ENCODE assay signal across 10 cellular contexts in the genomic region with DNA sequence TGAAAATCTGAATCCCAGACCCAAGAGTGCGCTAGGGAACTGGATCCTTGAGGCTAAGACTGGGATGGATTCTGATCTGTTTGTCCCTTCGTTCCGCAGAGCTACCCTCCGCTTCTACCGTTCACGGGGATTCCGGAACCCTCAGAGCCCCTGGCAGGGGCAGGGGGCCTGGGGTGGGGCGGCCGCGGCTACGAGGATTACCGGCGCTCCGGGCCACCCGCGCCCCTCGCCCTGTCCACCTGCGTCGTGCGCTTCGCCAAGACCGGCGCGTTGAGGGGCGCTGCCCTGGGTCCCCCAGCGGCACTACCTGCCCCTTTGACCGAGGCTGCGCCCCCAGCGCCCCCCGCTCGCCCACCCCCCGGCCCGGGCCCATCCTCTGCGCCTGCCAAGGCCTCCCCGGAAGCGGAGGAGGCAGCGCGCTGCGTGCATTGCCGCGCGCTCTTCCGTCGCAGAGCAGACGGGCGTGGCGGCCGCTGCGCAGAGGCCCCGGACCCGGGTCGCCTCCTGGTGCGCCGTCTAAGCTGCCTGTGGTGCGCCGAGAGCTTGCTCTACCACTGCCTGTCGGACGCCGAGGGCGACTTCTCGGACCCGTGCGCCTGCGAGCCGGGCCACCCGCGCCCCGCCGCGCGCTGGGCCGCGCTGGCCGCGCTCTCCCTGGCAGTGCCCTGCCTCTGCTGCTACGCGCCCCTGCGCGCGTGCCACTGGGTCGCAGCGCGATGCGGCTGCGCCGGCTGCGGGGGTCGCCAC. TPM values are rescaled to one million over a fixed set of nuclear protein-coding genes. Genes with fewer than 3 reads are reported as not detected.
DNase-seq lines count a peak whose midpoint lies in the region; ATAC-seq, FAIRE-seq and TF ChIP-seq lines count a peak whose summit lies in the region.
"Had no signal": no experiment of that assay in that cellular context is flagged by ENCODE, and none has a peak within 500 bp of the region (broad histone marks: within the 10 kb centered on the region; RNA-seq: fewer than 3 reads in every experiment).

No MANE protein-coding gene starts in this region.

- peak overlapping the region; percentile 41 for H3K4me2 ChIP-seq in keratinocyte (ENCODE audit: control insufficient read depth, extremely low read depth, insufficient read depth, low read depth, low read length)
- no peak overlapping the region for H3K4me2 ChIP-seq in GM23248 (ENCODE audit: unreplicated experiment)

- H2AFZ ChIP-seq in keratinocyte (ENCODE audit: control insufficient read depth, low read length): no peak overlapping the region
- H2AFZ ChIP-seq in GM23248: no peak overlapping the region

- H3K9me1 ChIP-seq in keratinocyte (ENCODE audit: control insufficient read depth, extremely low read depth, insufficient read depth, low read length): no peaks in the 10 kb centered on the region

- in situ Hi-C loops in GM23248 (cut with MboI): no loop called here

- DNase-seq in NCI-H69 (lab: John Stamatoyannopoulos, UW) (peak; percentile 39), keratinocyte (ENCODE audit: low read depth, low spot score) (no peak), HTR-8/SVneo (ENCODE audit: insufficient read length, low spot score) (no peak), GM23248 (no peak), epidermal melanocyte (ENCODE audit: insufficient read length, low spot score) (no peak)
- DNase-seq in activated T-cell treated with anti-CD3 and anti-CD28 coated beads, Interleukin-2, amount 50 U/mL, for 72 hours: peak; percentile 53 to 66
- DNase-seq in stimulated activated naive CD8-positive, alpha-beta T cell treated with anti-CD3 and anti-CD28 coated beads, Interleukin-15, amount 100 ng/mL, for 72 hours: peak; percentile 52 to 58
- DNase-seq: NCI-H2081 treated with DMSO at 0.1 percent for 48 hours had no signal

- 0 out of 2 replicates have a peak, but pooled peaks cover 10% of the 10 kb centered on the region for H3F3A ChIP-seq in GM23248 (ENCODE audit: insufficient read depth)

- FAIRE-seq in keratinocyte (lab: Jason Lieb, UNC): no peak
- FAIRE-seq in HTR-8/SVneo (lab: Jason Lieb, UNC): no peak

- no peaks in the 10 kb centered on the region for H3K9me3 ChIP-seq in keratinocyte (ENCODE audit: control insufficient read depth, low read depth, low read length)
- no peaks in the 10 kb centered on the region for H3K9me3 ChIP-seq in GM23248 (ENCODE audit: low read depth)
- H3K9me3 ChIP-seq: SJSA1 had no signal

- no peak overlapping the region for H3K27ac Mint-ChIP-seq in activated T-cell treated with anti-CD3 and anti-CD28 coated beads, Interleukin-2, amount 50 U/mL, for 72 hours
- no peak overlapping the region for H3K27ac Mint-ChIP-seq in stimulated activated naive CD8-positive, alpha-beta T cell treated with anti-CD3 and anti-CD28 coated beads, Interleukin-15, amount 100 ng/mL, for 72 hours

- no peaks in the 10 kb centered on the region for H3K9me3 Mint-ChIP-seq in activated T-cell treated with anti-CD3 and anti-CD28 coated beads, Interleukin-2, amount 50 U/mL, for 72 hours
- no peaks in the 10 kb centered on the region for H3K9me3 Mint-ChIP-seq in stimulated activated naive CD8-positive, alpha-beta T cell treated with anti-CD3 and anti-CD28 coated beads, Interleukin-15, amount 100 ng/mL, for 72 hours

- H3K27ac ChIP-seq in keratinocyte (ENCODE audit: control insufficient read depth, insufficient read depth, low read length) (no peak overlapping the region), GM23248 (no peak overlapping the region)
- H3K27ac ChIP-seq: SJSA1 had no signal

- peaks cover 35% of the 10 kb centered on the region for H3K27me3 Mint-ChIP-seq in activated T-cell treated with anti-CD3 and anti-CD28 coated beads, Interleukin-2, amount 50 U/mL, for 72 hours (ENCODE audit: low read depth)
- peaks cover 45% of the 10 kb centered on the region for H3K27me3 Mint-ChIP-seq in stimulated activated naive CD8-positive, alpha-beta T cell treated with anti-CD3 and anti-CD28 coated beads, Interleukin-15, amount 100 ng/mL, for 72 hours

- H4K20me1 ChIP-seq in keratinocyte (ENCODE audit: control insufficient read depth, extremely low read depth, insufficient read depth, low read length) (no peaks in the 10 kb centered on the region), GM23248 (ENCODE audit: insufficient read depth) (no peaks in the 10 kb centered on the region)

- ATAC-seq in activated T-cell treated with anti-CD3 and anti-CD28 coated beads, Interleukin-2, amount 50 U/mL, for 72 hours (replicated peaks in 1 of 2): peak; percentile 77 to 84
- ATAC-seq in stimulated activated naive CD8-positive, alpha-beta T cell treated with anti-CD3 and anti-CD28 coated beads, Interleukin-15, amount 100 ng/mL, for 72 hours: peak; percentile 87

- H3K36me3 Mint-ChIP-seq in activated T-cell treated with anti-CD3 and anti-CD28 coated beads, Interleukin-2, amount 50 U/mL, for 72 hours (ENCODE audit: insufficient read depth in 2 of 2): no peaks in the 10 kb centered on the region

- no peaks in the 10 kb centered on the region for H3K9me2 ChIP-seq in GM23248 (ENCODE audit: insufficient read depth)

- dilution Hi-C loops in keratinocyte (cut with MboI; ENCODE audit: extremely low pct_ligation_motif_present, low sequenced_read_pairs): no loop called here

- H3K4me1 ChIP-seq in keratinocyte (ENCODE audit: control insufficient read depth, extremely low read depth, insufficient read depth, low read length): peaks cover 4% of the 10 kb centered on the region
- H3K4me1 ChIP-seq in GM23248 (ENCODE audit: insufficient read depth): peaks cover 14% of the 10 kb centered on the region

- H3K4me3 Mint-ChIP-seq in activated T-cell treated with anti-CD3 and anti-CD28 coated beads, Interleukin-2, amount 50 U/mL, for 72 hours: peak overlapping the region; percentile 78 to 90
- peak overlapping the region; percentile 87 to 88 for H3K4me3 Mint-ChIP-seq in stimulated activated naive CD8-positive, alpha-beta T cell treated with anti-CD3 and anti-CD28 coated beads, Interleukin-15, amount 100 ng/mL, for 72 hours

- TF ChIP-seq CTCF in keratinocyte (optimal IDR thresholded peaks at IDR 0.05 in 1 of 3, IDR thresholded peaks at IDR 0.05 in 1 of 3, conservative IDR thresholded peaks at IDR 0.05 in 1 of 3; ENCODE audit: extremely low read depth in 1 of 3, insufficient read depth in 2 of 3, low read length in 3 of 3): no peak

- H3K4me3 ChIP-seq in keratinocyte (ENCODE audit: control insufficient read depth in 2 of 3, extremely low read depth in 1 of 3, insufficient read depth in 2 of 3, low read depth in 1 of 3, low read length in 3 of 3): peak overlapping the region in 1 of 3 experiments; percentile 15
- H3K4me3 ChIP-seq in GM23248: no peak overlapping the region
- H3K4me3 ChIP-seq: SJSA1 had no signal

- peaks cover 31% of the 10 kb centered on the region for H3K4me1 Mint-ChIP-seq in activated T-cell treated with anti-CD3 and anti-CD28 coated beads, Interleukin-2, amount 50 U/mL, for 72 hours (ENCODE audit: low read depth)
- peaks cover 30% of the 10 kb centered on the region for H3K4me1 Mint-ChIP-seq in stimulated activated naive CD8-positive, alpha-beta T cell treated with anti-CD3 and anti-CD28 coated beads, Interleukin-15, amount 100 ng/mL, for 72 hours

- H3K36me3 ChIP-seq in keratinocyte (ENCODE audit: control insufficient read depth in 2 of 2, extremely low read depth in 1 of 2, insufficient read depth in 2 of 2, low read length in 2 of 2): peaks cover 5 to 6% of the 10 kb centered on the region in 2 experiments
- H3K36me3 ChIP-seq in GM23248 (ENCODE audit: low read depth): no peaks in the 10 kb centered on the region

- H3K27me3 ChIP-seq in keratinocyte (ENCODE audit: control insufficient read depth, extremely low read depth, insufficient read depth, low read length) (no peaks in the 10 kb centered on the region), GM23248 (replicated peaks; ENCODE audit: insufficient read depth) (no peaks in the 10 kb centered on the region)
- H3K27me3 ChIP-seq: SJSA1 had no signal

- WGBS in GM23248 (ENCODE audit: low coverage in 1 of 2, low lambda C conversion rate in 2 of 2, missing lambda C conversion rate in 2 of 2), 2 experiments: 48 to 58% methylated on average over 49 to 88 of the region's 88 CpGs

- no peaks in the 10 kb centered on the region for H3K79me2 ChIP-seq in keratinocyte (ENCODE audit: control insufficient read depth, insufficient read depth, low read length)
- H3K79me2 ChIP-seq in GM23248 (ENCODE audit: insufficient read depth): no peaks in the 10 kb centered on the region

- no peak overlapping the region for H3K9ac ChIP-seq in keratinocyte (ENCODE audit: control insufficient read depth, extremely low read depth, insufficient read depth, low read length)
- H3K9ac ChIP-seq in GM23248: no peak overlapping the region

RNA-seq across cellular contexts. Expression of a gene that starts 7.1 kb away (rescaled TPM):
- total RNA-seq in activated T-cell treated with anti-CD3 and anti-CD28 coated beads, Interleukin-2, amount 50 U/mL, for 72 hours: 1 to 10 TPM; 1.7 to 4.2 TPM
- polyA plus RNA-seq in keratinocyte (2.0 to 2.6 TPM (median 2.1 TPM) in 3 replicates), GM23248 (2016; fragmentation: Nextera tagmentation; extraction: Ambion mirVana) (1.8 and 1.9 TPM in 2 replicates)
- polyA plus RNA-seq in keratinocyte (2011; ENCODE audit: low read depth): 0.29 TPM
- 2.2 and 2.4 TPM in 2 replicates for polyA plus RNA-seq in keratinocyte (2011; cell fraction: cytosol; rRNA removed)
- 9.5 and 11.3 TPM in 2 replicates for polyA plus RNA-seq in keratinocyte (2011; cell fraction: nucleus; rRNA removed)
- polyA plus RNA-seq in keratinocyte (2012; ENCODE audit: low replicate concordance): 1.7 and 3.0 TPM in 2 replicates
- polyA minus RNA-seq in keratinocyte: 1.4 to 6.3 TPM (median 2.3 TPM) in 3 replicates
- polyA minus RNA-seq in keratinocyte (2011; cell fraction: cytosol; rRNA and poly(A)+ RNA removed): 3.1 TPM
- 3.4 and 3.7 TPM in 2 replicates for polyA minus RNA-seq in keratinocyte (2011; cell fraction: nucleus; rRNA and poly(A)+ RNA removed)
- 2.1 and 7.7 TPM in 2 replicates for total RNA-seq in GM23248 (2014; rRNA removed; shearing (Covaris generic))

RNA-seq across cellular contexts. Expression of a gene that starts 7.3 kb away (rescaled TPM):
- 10 to 100 TPM; 41.0 to 45.1 TPM for total RNA-seq in activated T-cell treated with anti-CD3 and anti-CD28 coated beads, Interleukin-2, amount 50 U/mL, for 72 hours
- polyA plus RNA-seq in keratinocyte: 4.5 to 9.5 TPM (median 5.8 TPM) in 3 replicates
- polyA plus RNA-seq in keratinocyte (2011; ENCODE audit: low read depth): 2.0 TPM
- 2.7 and 8.1 TPM in 2 replicates for polyA plus RNA-seq in keratinocyte (2011; cell fraction: cytosol; rRNA removed)
- polyA plus RNA-seq in keratinocyte (2011; cell fraction: nucleus; rRNA removed): 9.7 and 12.4 TPM in 2 replicates
- 8.2 and 10.2 TPM in 2 replicates for polyA plus RNA-seq in keratinocyte (2012; ENCODE audit: low replicate concordance)
- polyA minus RNA-seq in keratinocyte: 2.3 to 6.9 TPM (median 4.2 TPM) in 3 replicates
- polyA minus RNA-seq in keratinocyte (2011; cell fraction: cytosol; rRNA and poly(A)+ RNA removed): 9.0 TPM
- 1.5 and 3.4 TPM in 2 replicates for polyA minus RNA-seq in keratinocyte (2011; cell fraction: nucleus; rRNA and poly(A)+ RNA removed)
- total RNA-seq in GM23248 (2014; rRNA removed; shearing (Covaris generic)): 18.1 and 27.3 TPM in 2 replicates
- polyA plus RNA-seq in GM23248 (2016; fragmentation: Nextera tagmentation; extraction: Ambion mirVana): 13.8 and 16.5 TPM in 2 replicates

RNA-seq across cellular contexts. Expression of a gene that starts 7.7 kb away (rescaled TPM):
- total RNA-seq in activated T-cell treated with anti-CD3 and anti-CD28 coated beads, Interleukin-2, amount 50 U/mL, for 72 hours: 1 to 10 TPM in 1 of 2 donors, under 1 TPM in 1; 0.43 to 1.4 TPM
- polyA plus RNA-seq in keratinocyte: 0.07 to 0.22 TPM in 2 of 3 replicates, not detected in the other
- not detected for polyA plus RNA-seq in keratinocyte (2011; ENCODE audit: low read depth)
- polyA plus RNA-seq in keratinocyte (2011; cell fraction: cytosol; rRNA removed): 0.02 and 0.45 TPM in 2 replicates
- polyA plus RNA-seq in keratinocyte (2011; cell fraction: nucleus; rRNA removed): 0.10 and 0.19 TPM in 2 replicates
- polyA plus RNA-seq in keratinocyte (2012; ENCODE audit: low replicate concordance): 0.74 and 1.1 TPM in 2 replicates
- polyA minus RNA-seq in keratinocyte: not detected in 3 replicates
- polyA minus RNA-seq in keratinocyte (2011; cell fraction: cytosol; rRNA and poly(A)+ RNA removed): not detected
- polyA minus RNA-seq in keratinocyte (2011; cell fraction: nucleus; rRNA and poly(A)+ RNA removed): not detected in 2 replicates
- 1.1 and 1.8 TPM in 2 replicates for total RNA-seq in GM23248 (2014; rRNA removed; shearing (Covaris generic))
- 1.4 and 2.0 TPM in 2 replicates for polyA plus RNA-seq in GM23248 (2016; fragmentation: Nextera tagmentation; extraction: Ambion mirVana)

RNA-seq across cellular contexts. Expression of a gene that starts 21.2 kb away (rescaled TPM):
- total RNA-seq in activated T-cell treated with anti-CD3 and anti-CD28 coated beads, Interleukin-2, amount 50 U/mL, for 72 hours: 100 to 1,000 TPM; 136 to 168 TPM
- polyA plus RNA-seq in keratinocyte (346 to 528 TPM (median 350 TPM) in 3 replicates), GM23248 (2016; fragmentation: Nextera tagmentation; extraction: Ambion mirVana) (292 and 305 TPM in 2 replicates)
- 76.8 TPM for polyA plus RNA-seq in keratinocyte (2011; ENCODE audit: low read depth)
- polyA plus RNA-seq in keratinocyte (2011; cell fraction: cytosol; rRNA removed): 357 and 365 TPM in 2 replicates
- 215 and 228 TPM in 2 replicates for polyA plus RNA-seq in keratinocyte (2011; cell fraction: nucleus; rRNA removed)
- polyA plus RNA-seq in keratinocyte (2012; ENCODE audit: low replicate concordance): 250 and 304 TPM in 2 replicates
- 251 to 377 TPM (median 251 TPM) in 3 replicates for polyA minus RNA-seq in keratinocyte
- polyA minus RNA-seq in keratinocyte (2011; cell fraction: cytosol; rRNA and poly(A)+ RNA removed): 190 TPM
- polyA minus RNA-seq in keratinocyte (2011; cell fraction: nucleus; rRNA and poly(A)+ RNA removed): 80.1 and 90.7 TPM in 2 replicates
- 231 and 331 TPM in 2 replicates for total RNA-seq in GM23248 (2014; rRNA removed; shearing (Covaris generic))

RNA-seq across cellular contexts. Expression of a gene that starts 30.5 kb away (rescaled TPM):
- total RNA-seq in activated T-cell treated with anti-CD3 and anti-CD28 coated beads, Interleukin-2, amount 50 U/mL, for 72 hours: 10 to 100 TPM; 10.1 to 11.3 TPM
- not detected in 3 replicates for polyA plus RNA-seq in keratinocyte
- not detected for polyA plus RNA-seq in keratinocyte (2011; ENCODE audit: low read depth)
- polyA plus RNA-seq in keratinocyte (2011; cell fraction: cytosol; rRNA removed): not detected in 2 replicates
- polyA plus RNA-seq in keratinocyte (2011; cell fraction: nucleus; rRNA removed): not detected in 2 replicates
- polyA plus RNA-seq in keratinocyte (2012; ENCODE audit: low replicate concordance): 0.17 TPM in 1 of 2 replicates, not detected in the other
- not detected in 3 replicates for polyA minus RNA-seq in keratinocyte
- polyA minus RNA-seq in keratinocyte (2011; cell fraction: cytosol; rRNA and poly(A)+ RNA removed): not detected
- not detected in 2 replicates for polyA minus RNA-seq in keratinocyte (2011; cell fraction: nucleus; rRNA and poly(A)+ RNA removed)
- total RNA-seq in GM23248 (2014; rRNA removed; shearing (Covaris generic)): not detected in 2 replicates
- not detected in 2 replicates for polyA plus RNA-seq in GM23248 (2016; fragmentation: Nextera tagmentation; extraction: Ambion mirVana)
- total RNA-seq: fibroblast of lung, SJSA1 had no signal
- polyA plus RNA-seq: fibroblast of lung had no signal

Comparison
In these comparisons a context has a peak if more than half of its experiments do, and no peak if none do; other contexts are left out.
1. DNase-seq: peak in NCI-H69 (single experiment), activated T-cell treated with anti-CD3 and anti-CD28 coated beads, Interleukin-2, amount 50 U/mL, for 72 hours (2 of 2) and stimulated activated naive CD8-positive, alpha-beta T cell treated with anti-CD3 and anti-CD28 coated beads, Interleukin-15, amount 100 ng/mL, for 72 hours (2 of 2); none in keratinocyte (single experiment), HTR-8/SVneo (single experiment), GM23248 (single experiment) and epidermal melanocyte (single experiment).